In genomic region chrX:48521353-48522243, GRCh38 we compare ENCODE assay signal across 8 cellular contexts. TPM values are rescaled to one million over a fixed set of nuclear protein-coding genes. Genes with fewer than 3 reads are reported as not detected.
DNase-seq lines count a peak whose midpoint lies in the region; ATAC-seq and TF ChIP-seq lines count a peak whose summit lies in the region.

Gene EBP, plus strand, starts transcription at chrX:48521808. Its CDS starts 1,964 bp downstream, at chrX:48523772.

- peaks cover 7% of the 10 kb centered on the region for H3K4me1 ChIP-seq in BE2C

- peak; percentile 93 for DNase-seq in BE2C
- DNase-seq in NCI-H526 (lab: John Stamatoyannopoulos, UW): peak; percentile 94 to 96
- peak; percentile 92 to 94 for DNase-seq in activated CD4-positive, alpha-beta T cell treated with anti-CD3 and anti-CD28 coated beads for 4 hours
- peak; percentile 88 for DNase-seq in choroid plexus epithelial cell (ENCODE audit: low read depth)
- DNase-seq in left colon: peak; percentile 94 to 96
- DNase-seq in stimulated activated CD4-positive, alpha-beta T cell treated with anti-CD3 and anti-CD28 coated beads, Interleukin-1b, Interleukin-23, amount 100 ng/mL, for 4 hours (ENCODE audit: low read depth in 2 of 2): peak; percentile 83 to 90

- ATAC-seq in GM19324 (IDR thresholded peaks at IDR 0.05; ENCODE audit: low FRiP score, unreplicated experiment) (peak; percentile 93), HG03460 (IDR thresholded peaks at IDR 0.05; ENCODE audit: unreplicated experiment) (peak; percentile 93), left colon (peak; percentile 95)

- no peak for TF ChIP-seq CTCF in BE2C (IDR thresholded peaks at IDR 0.05; ENCODE audit: low read depth, low read length)
- no peak for TF ChIP-seq CTCF in choroid plexus epithelial cell (conservative IDR thresholded peaks at IDR 0.05; ENCODE audit: low read depth, low read length)

- H3K9me3 ChIP-seq in BE2C: no peaks in the 10 kb centered on the region

- H3K27me3 ChIP-seq in BE2C: no peaks in the 10 kb centered on the region

- H3K36me3 ChIP-seq in BE2C: peaks cover 3% of the 10 kb centered on the region; the same call in 1 of the 2 replicates

- intact Hi-C loops in left colon (cut with DNase I, micrococcal nuclease): no loop called here

- H3K4me3 ChIP-seq in BE2C (ENCODE audit: low read depth, low read length) (peak within 1 kb of the TSS; percentile 86), choroid plexus epithelial cell (ENCODE audit: low read depth, low read length) (peak within 1 kb of the TSS; percentile 60)

RNA-seq across cellular contexts. Expression of gene EBP, which starts in this region (rescaled TPM):
- polyA plus RNA-seq in BE2C (2012; ENCODE audit: insufficient read depth, insufficient read length, low read depth): 208 TPM
- total RNA-seq in left colon: 100 to 1,000 TPM; 152 to 207 TPM

Comparison
In these comparisons a context has a peak if more than half of its experiments do, and no peak if none do; other contexts are left out.
1. Peak in every context shown above with its lines: DNase-seq, ATAC-seq and H3K4me3 ChIP-seq.